Comparison of ENCODE assay signal across 9 cellular contexts in the genomic region with DNA sequence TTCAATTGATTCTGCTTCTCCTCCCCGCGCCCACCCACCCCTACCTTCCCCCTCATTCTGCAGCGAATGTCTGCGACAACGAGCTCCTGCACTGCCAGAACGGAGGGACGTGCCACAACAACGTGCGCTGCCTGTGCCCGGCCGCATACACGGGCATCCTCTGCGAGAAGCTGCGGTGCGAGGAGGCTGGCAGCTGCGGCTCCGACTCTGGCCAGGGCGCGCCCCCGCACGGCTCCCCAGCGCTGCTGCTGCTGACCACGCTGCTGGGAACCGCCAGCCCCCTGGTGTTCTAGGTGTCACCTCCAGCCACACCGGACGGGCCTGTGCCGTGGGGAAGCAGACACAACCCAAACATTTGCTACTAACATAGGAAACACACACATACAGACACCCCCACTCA.
DNase-seq lines count a peak whose midpoint lies in the region; ATAC-seq and TF ChIP-seq lines count a peak whose summit lies in the region.
"Had no signal": no experiment of that assay in that cellular context is flagged by ENCODE, and none has a peak within 500 bp of the region (broad histone marks: within the 10 kb centered on the region; RNA-seq: fewer than 3 reads in every experiment).

No MANE protein-coding gene starts in this region.

- peaks cover 5% of the 10 kb centered on the region for H3K4me1 ChIP-seq in skeletal muscle satellite cell (ENCODE audit: control insufficient read depth, insufficient read depth, low read length)

- peaks cover 4% of the 10 kb centered on the region for H3K27me3 ChIP-seq in skeletal muscle satellite cell (ENCODE audit: control insufficient read depth, insufficient read depth, low read length)

- H3K9me3 Mint-ChIP-seq in brain, result peaks cover 0 to 6% (median 0%) of the 10 kb centered on the region in 5 experiments
- H3K9me3 Mint-ChIP-seq in activated T-helper 17 cell treated with anti-CD3 and anti-CD28 coated beads, Interleukin-2, amount 50 U/mL, for 72 hours, result peaks cover 4% of the 10 kb centered on the region
- H3K9me3 Mint-ChIP-seq: activated T-cell treated with anti-CD3 and anti-CD28 coated beads, Interleukin-2, amount 50 U/mL, for 72 hours had no signal

- peak overlapping the region; percentile 56 for H3K4me3 ChIP-seq in skeletal muscle satellite cell (ENCODE audit: low read length)

- H3K4me2 ChIP-seq in skeletal muscle satellite cell (ENCODE audit: low read length), result peak overlapping the region; percentile 76

- H3K4me1 Mint-ChIP-seq in brain, result peaks cover 31% of the 10 kb centered on the region
- no peaks in the 10 kb centered on the region for H3K4me1 Mint-ChIP-seq in activated T-helper 17 cell treated with anti-CD3 and anti-CD28 coated beads, Interleukin-2, amount 50 U/mL, for 72 hours

- ATAC-seq in GM18508 (IDR thresholded peaks at IDR 0.05; ENCODE audit: insufficient read depth, unreplicated experiment), result peak; percentile 50
- ATAC-seq in HG02759 (IDR thresholded peaks at IDR 0.05; ENCODE audit: unreplicated experiment), result peak; percentile 90
- no peak for ATAC-seq in GM19455 (IDR thresholded peaks at IDR 0.05; ENCODE audit: unreplicated experiment)
- no peak for ATAC-seq in GM21717 (IDR thresholded peaks at IDR 0.05; ENCODE audit: unreplicated experiment)
- ATAC-seq in activated T-helper 17 cell treated with anti-CD3 and anti-CD28 coated beads, Interleukin-2, amount 50 U/mL, for 72 hours (replicated peaks), result no peak
- ATAC-seq: activated T-cell treated with anti-CD3 and anti-CD28 coated beads, Interleukin-2, amount 50 U/mL, for 72 hours had no signal

- peak overlapping the region in 2 of 5 experiments; percentile 15 to 67 for H3K4me3 Mint-ChIP-seq in brain
- no peak overlapping the region for H3K4me3 Mint-ChIP-seq in activated T-helper 17 cell treated with anti-CD3 and anti-CD28 coated beads, Interleukin-2, amount 50 U/mL, for 72 hours
- H3K4me3 Mint-ChIP-seq: activated T-cell treated with anti-CD3 and anti-CD28 coated beads, Interleukin-2, amount 50 U/mL, for 72 hours had no signal

- H3K9ac ChIP-seq in skeletal muscle satellite cell (ENCODE audit: low read depth, low read length), result no peak overlapping the region

- H3K9me3 ChIP-seq in skeletal muscle satellite cell (replicated peaks; ENCODE audit: low read length), result no peaks in the 10 kb centered on the region

- peak overlapping the region in 3 of 5 experiments; percentile 28 to 87 (median 85) for H3K27ac Mint-ChIP-seq in brain
- no peak overlapping the region for H3K27ac Mint-ChIP-seq in activated T-helper 17 cell treated with anti-CD3 and anti-CD28 coated beads, Interleukin-2, amount 50 U/mL, for 72 hours
- H3K27ac Mint-ChIP-seq: activated T-cell treated with anti-CD3 and anti-CD28 coated beads, Interleukin-2, amount 50 U/mL, for 72 hours had no signal

- TF ChIP-seq CTCF in brain (conservative IDR thresholded peaks at IDR 0.05), result no peak

- DNase-seq in islet precursor cell, result no peak

- peaks cover 3% of the 10 kb centered on the region for H3K27me3 Mint-ChIP-seq in brain
- peaks cover 40% of the 10 kb centered on the region for H3K27me3 Mint-ChIP-seq in activated T-helper 17 cell treated with anti-CD3 and anti-CD28 coated beads, Interleukin-2, amount 50 U/mL, for 72 hours

- no peaks in the 10 kb centered on the region for H3K36me3 Mint-ChIP-seq in brain
- no peaks in the 10 kb centered on the region for H3K36me3 Mint-ChIP-seq in activated T-helper 17 cell treated with anti-CD3 and anti-CD28 coated beads, Interleukin-2, amount 50 U/mL, for 72 hours (ENCODE audit: low read depth)

- H3K36me3 ChIP-seq in skeletal muscle satellite cell (ENCODE audit: insufficient read depth, low read length), result no peaks in the 10 kb centered on the region

Comparison
In these comparisons a context has a peak if more than half of its experiments do, and no peak if none do; other contexts are left out.
1. ATAC-seq: peak in GM18508 (single experiment) and HG02759 (single experiment); none in GM19455 (single experiment), GM21717 (single experiment) and activated T-helper 17 cell treated with anti-CD3 and anti-CD28 coated beads, Interleukin-2, amount 50 U/mL, for 72 hours (single experiment).